Comparison of ENCODE assay signal across 1 cellular context in genomic region chr19:6279931-6280591, GRCh38.
A peak's percentile ranks its signal among the peaks of the same experiment; 100 is the strongest.
TF ChIP-seq lines count a peak whose summit lies in the region.

TSS of gene MLLT1 (minus strand) at chr19:6279975. CDS start at chr19:6279784, 191 bp downstream.

TF ChIP-seq in HepG2, 621 proteins besides CTCF, POLR2A, EP300 and RAD21 (continued from another document and continues in another):
- no peak for TF ChIP-seq ZNF710 (CRISPR knock-in tag; IDR thresholded peaks at IDR 0.05; ENCODE audit: borderline replicate concordance)
- TF ChIP-seq ZNF280B (CRISPR knock-in tag; IDR thresholded peaks at IDR 0.05; ENCODE audit: borderline replicate concordance): 0 out of 2 replicates have a peak, but pooled peaks have one; percentile 32
- peak; percentile 85 for TF ChIP-seq THAP11 (CRISPR knock-in tag; IDR thresholded peaks at IDR 0.05)
- no peak for TF ChIP-seq GPN1 (CRISPR knock-in tag; IDR thresholded peaks at IDR 0.05; ENCODE audit: borderline replicate concordance)
- TF ChIP-seq ZNF30 (CRISPR knock-in tag; IDR thresholded peaks at IDR 0.05): no peak
- peak; percentile 37; the same call in 1 of the 2 replicates for TF ChIP-seq POLR2G (IDR thresholded peaks at IDR 0.05; ENCODE audit: low read depth, low read length)
- TF ChIP-seq ZNF143 (CRISPR knock-in tag; IDR thresholded peaks at IDR 0.05): no peak
- no peak for TF ChIP-seq BRD4 (CRISPR knock-in tag; IDR thresholded peaks at IDR 0.05)
- TF ChIP-seq PITX1 (CRISPR knock-in tag; IDR thresholded peaks at IDR 0.05): 0 out of 2 replicates have a peak, but pooled peaks have one; percentile 16
- no peak for TF ChIP-seq ZFP36 (IDR thresholded peaks at IDR 0.05; ENCODE audit: borderline replicate concordance, low read depth, low read length, partially characterized antibody)
- TF ChIP-seq SETDB1 (CRISPR knock-in tag; IDR thresholded peaks at IDR 0.05; ENCODE audit: borderline replicate concordance): no peak
- TF ChIP-seq PCBP2 (optimal IDR thresholded peaks at IDR 0.05; ENCODE audit: low read depth, low read length, poor library complexity, severe bottlenecking): no peak
- TF ChIP-seq GMEB1 (CRISPR knock-in tag; IDR thresholded peaks at IDR 0.05; ENCODE audit: borderline replicate concordance): peak; percentile 83
- no peak for TF ChIP-seq NCOR1 (IDR thresholded peaks at IDR 0.05; ENCODE audit: borderline replicate concordance, low read length)
- TF ChIP-seq ARID2 (CRISPR knock-in tag; IDR thresholded peaks at IDR 0.05; ENCODE audit: borderline replicate concordance): no peak
- no peak for TF ChIP-seq ZNF431 (CRISPR knock-in tag; IDR thresholded peaks at IDR 0.05; ENCODE audit: borderline replicate concordance, low read depth)
- no peak for TF ChIP-seq ZNF652 (CRISPR knock-in tag; IDR thresholded peaks at IDR 0.05; ENCODE audit: borderline replicate concordance, low read depth)
- no peak for TF ChIP-seq ETV5 (CRISPR knock-in tag; IDR thresholded peaks at IDR 0.05; ENCODE audit: borderline replicate concordance)
- TF ChIP-seq ONECUT2 (CRISPR knock-in tag; IDR thresholded peaks at IDR 0.05): no peak
- 0 out of 2 replicates have a peak, but pooled peaks have one; percentile 21 for TF ChIP-seq ATF7-NPFF (CRISPR knock-in tag; IDR thresholded peaks at IDR 0.05; ENCODE audit: low read depth)
- TF ChIP-seq NFIC (IDR thresholded peaks at IDR 0.05; ENCODE audit: low read length): no peak
- TF ChIP-seq ZNF598 (CRISPR knock-in tag; IDR thresholded peaks at IDR 0.05; ENCODE audit: borderline replicate concordance): no peak
- no peak for TF ChIP-seq AKNA (CRISPR knock-in tag; IDR thresholded peaks at IDR 0.05; ENCODE audit: borderline replicate concordance)
- no peak for TF ChIP-seq ZNF569 (CRISPR knock-in tag; IDR thresholded peaks at IDR 0.05; ENCODE audit: borderline replicate concordance)
- no peak for TF ChIP-seq ZNF432 (CRISPR knock-in tag; IDR thresholded peaks at IDR 0.05; ENCODE audit: borderline replicate concordance)
- no peak for TF ChIP-seq ZNF766 (CRISPR knock-in tag; IDR thresholded peaks at IDR 0.05; ENCODE audit: borderline replicate concordance)
- TF ChIP-seq ZNF749 (CRISPR knock-in tag; IDR thresholded peaks at IDR 0.05; ENCODE audit: borderline replicate concordance): peak; percentile 78; the same call in 1 of the 2 replicates
- TF ChIP-seq REST (IDR thresholded peaks at IDR 0.05; ENCODE audit: borderline replicate concordance in 1 of 2, low read depth in 1 of 2, low read length in 2 of 2): no peak
- TF ChIP-seq ZBTB43 (CRISPR knock-in tag; conservative IDR thresholded peaks at IDR 0.05): peak; percentile 64; the same call in 1 of the 2 replicates
- TF ChIP-seq NR0B2 (CRISPR knock-in tag; IDR thresholded peaks at IDR 0.05): peak; percentile 45; the same call in 1 of the 2 replicates
- TF ChIP-seq ZNF263 (CRISPR knock-in tag; IDR thresholded peaks at IDR 0.05): peak; percentile 33; the same call in 1 of the 2 replicates
- TF ChIP-seq HOXA5 (CRISPR knock-in tag; IDR thresholded peaks at IDR 0.05): no peak; the same call in 1 of the 2 replicates
- no peak for TF ChIP-seq ZNF20 (CRISPR knock-in tag; IDR thresholded peaks at IDR 0.05)
- TF ChIP-seq ZNF280D (CRISPR knock-in tag; IDR thresholded peaks at IDR 0.05): peak; percentile 52; the same call in 1 of the 2 replicates
- no peak for TF ChIP-seq ZNF496 (CRISPR knock-in tag; IDR thresholded peaks at IDR 0.05; ENCODE audit: insufficient replicate concordance)
- no peak for TF ChIP-seq MLLT10 (CRISPR knock-in tag; IDR thresholded peaks at IDR 0.05)
- TF ChIP-seq ZNF709 (CRISPR knock-in tag; IDR thresholded peaks at IDR 0.05): peak; percentile 65; the same call in 1 of the 2 replicates
- no peak for TF ChIP-seq GLMP (CRISPR knock-in tag; IDR thresholded peaks at IDR 0.05; ENCODE audit: borderline replicate concordance)
- no peak for TF ChIP-seq CBX1 (IDR thresholded peaks at IDR 0.05; ENCODE audit: low read depth)
- 0 out of 2 replicates have a peak, but pooled peaks have one; percentile 72 for TF ChIP-seq GTF3A (CRISPR knock-in tag; conservative IDR thresholded peaks at IDR 0.05)
